In the genomic region with DNA sequence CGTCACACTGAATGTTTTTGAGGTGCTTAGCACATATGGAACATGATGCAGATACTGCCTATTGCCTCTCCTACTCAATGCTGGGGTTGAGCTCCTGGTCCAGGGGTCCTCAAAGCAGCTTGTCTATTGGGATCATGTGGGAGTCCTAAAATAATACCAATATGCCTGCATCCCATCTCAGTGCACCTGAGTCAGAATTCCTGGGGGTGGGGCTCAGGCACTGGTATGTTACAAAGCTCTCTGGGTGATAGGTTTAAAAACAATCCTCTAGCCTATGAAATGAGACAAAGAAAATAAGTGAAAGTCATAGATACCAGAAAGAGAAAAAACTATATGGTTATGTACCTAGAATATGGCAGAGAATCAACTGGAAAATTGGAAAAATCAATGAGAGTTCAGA, we compare ENCODE assay signal across 9 cellular contexts.
"Had no signal": no experiment of that assay in that cellular context is flagged by ENCODE, and none has a peak within 500 bp of the region (broad histone marks: within the 10 kb centered on the region; RNA-seq: fewer than 3 reads in every experiment).

No MANE protein-coding gene starts in this region.

- H3K4me2 ChIP-seq: KMS-11 had no signal

- H3K36me3 ChIP-seq: HAP-1 had no signal

- H3K36me3 Mint-ChIP-seq: IgD-negative memory B cell had no signal

- H3K27ac Mint-ChIP-seq: HFFc6, IgD-negative memory B cell had no signal

- H3K4me3 ChIP-seq: GM23248, HAP-1 had no signal

- H2AFZ ChIP-seq: GM23248 had no signal

- H3K4me3 Mint-ChIP-seq: HFFc6, IgD-negative memory B cell had no signal

- DNase-seq: GM23248, HFFc6, KBM-7 had no signal

- ATAC-seq: HCT116, HepG2 had no signal

- H3K4me1 ChIP-seq: HAP-1 had no signal

- H3K4me1 Mint-ChIP-seq: IgD-negative memory B cell had no signal

- H3K27ac ChIP-seq: GM23248, HL-60, KMS-11 had no signal

- H3K9me3 Mint-ChIP-seq: HFFc6, IgD-negative memory B cell had no signal
